8 cellular contexts compared by ENCODE assay signal in genomic region chrX:65821721-65822496, GRCh38.
DNase-seq lines count a peak whose midpoint lies in the region; FAIRE-seq and TF ChIP-seq lines count a peak whose summit lies in the region.

No MANE protein-coding gene starts in this region.

- H3K36me3 Mint-ChIP-seq in neural progenitor cell = no peaks in the 10 kb centered on the region

- peak; percentile 84 for FAIRE-seq in GM19239 (lab: Jason Lieb, UNC)

- H3K79me2 ChIP-seq in neural progenitor cell (ENCODE audit: low read depth) = no peaks in the 10 kb centered on the region

- H3K4me3 Mint-ChIP-seq in neural progenitor cell = no peak overlapping the region

- H3K27ac Mint-ChIP-seq in neural progenitor cell = no peak overlapping the region

- H3K4me3 ChIP-seq in MG63 = no peak overlapping the region
- H3K4me3 ChIP-seq in stomach smooth muscle (ENCODE audit: low read length in 2 of 2) = peak overlapping the region; percentile 58 to 62
- H3K4me3 ChIP-seq in neural progenitor cell = no peak overlapping the region

- H3K9ac ChIP-seq in stomach smooth muscle (ENCODE audit: low read length in 2 of 2) (no peak overlapping the region), neural progenitor cell (no peak overlapping the region)

- H3K27me3 ChIP-seq in MG63 (no peaks in the 10 kb centered on the region), stomach smooth muscle (ENCODE audit: control insufficient read depth in 1 of 2, insufficient read depth in 2 of 2, low read length in 2 of 2) (no peaks in the 10 kb centered on the region), neural progenitor cell (no peaks in the 10 kb centered on the region)

- H2AFZ ChIP-seq in neural progenitor cell (replicated peaks) = no peak overlapping the region

- no peaks in the 10 kb centered on the region for H3K27me3 Mint-ChIP-seq in neural progenitor cell (ENCODE audit: insufficient read depth, low read depth)

- DNase-seq in GM19239 (ENCODE audit: insufficient read length, low spot score) = no peak
- peak; percentile 2 for DNase-seq in MG63
- peak; percentile 76 for DNase-seq in activated effector memory CD4-positive, alpha-beta T cell treated with anti-CD3 and anti-CD28 coated beads, Interleukin-2, amount 50 U/mL, for 16 hours
- peak; percentile 50 for DNase-seq in left kidney (ENCODE audit: low read depth, low spot score)
- no peak for DNase-seq in NCI-H446 (lab: John Stamatoyannopoulos, UW)
- DNase-seq in putamen (ENCODE audit: low spot score) = no peak
- DNase-seq in neural progenitor cell (ENCODE audit: low spot score) = no peak

- H4K20me1 ChIP-seq in neural progenitor cell (ENCODE audit: low read depth) = no peaks in the 10 kb centered on the region

- no peaks in the 10 kb centered on the region for H3K9me3 ChIP-seq in MG63
- H3K9me3 ChIP-seq in stomach smooth muscle (ENCODE audit: control insufficient read depth in 2 of 2, low read length in 2 of 2) = peaks cover 0 to 5% of the 10 kb centered on the region in 2 donors
- H3K9me3 ChIP-seq in neural progenitor cell (ENCODE audit: low read depth) = peaks cover 3% of the 10 kb centered on the region

- H3F3A ChIP-seq in neural progenitor cell (ENCODE audit: low read depth) = no peaks in the 10 kb centered on the region

- H3K9me3 Mint-ChIP-seq in neural progenitor cell = peaks cover 5% of the 10 kb centered on the region

- no peaks in the 10 kb centered on the region for H3K4me1 Mint-ChIP-seq in neural progenitor cell

- H3K4me1 ChIP-seq in stomach smooth muscle (ENCODE audit: control insufficient read depth, insufficient read depth, low read length) (no peaks in the 10 kb centered on the region), neural progenitor cell (no peaks in the 10 kb centered on the region)

- H3K36me3 ChIP-seq in MG63 (no peaks in the 10 kb centered on the region), stomach smooth muscle (ENCODE audit: control insufficient read depth in 2 of 2, insufficient read depth in 2 of 2, low read length in 2 of 2) (no peaks in the 10 kb centered on the region), neural progenitor cell (no peaks in the 10 kb centered on the region)

- no peak overlapping the region for H3K4me2 ChIP-seq in neural progenitor cell

- TF ChIP-seq CTCF in neural progenitor cell (IDR thresholded peaks at IDR 0.05) = no peak

- no peak overlapping the region for H3K27ac ChIP-seq in stomach smooth muscle (ENCODE audit: low read length)
- H3K27ac ChIP-seq in neural progenitor cell = no peak overlapping the region

Comparison
In these comparisons a context has a peak if more than half of its experiments do, and no peak if none do; other contexts are left out.
1. DNase-seq: peak in MG63 (single experiment), activated effector memory CD4-positive, alpha-beta T cell treated with anti-CD3 and anti-CD28 coated beads, Interleukin-2, amount 50 U/mL, for 16 hours (single experiment) and left kidney (single experiment); none in GM19239 (single experiment), NCI-H446 (0 of 2), putamen (single experiment) and neural progenitor cell (single experiment).
2. H3K4me3 ChIP-seq: peak in stomach smooth muscle (2 of 2); none in MG63 (single experiment) and neural progenitor cell (single experiment).